In genomic region chr16:57577214-57577613, GRCh38 we compare ENCODE assay signal across 19 cellular contexts. TPM values are rescaled to one million over a fixed set of nuclear protein-coding genes. Genes with fewer than 3 reads are reported as not detected.
DNase-seq lines count a peak whose midpoint lies in the region; ATAC-seq, FAIRE-seq and TF ChIP-seq lines count a peak whose summit lies in the region.
"Had no signal": no experiment of that assay in that cellular context is flagged by ENCODE, and none has a peak within 500 bp of the region (broad histone marks: within the 10 kb centered on the region; RNA-seq: fewer than 3 reads in every experiment).

No MANE protein-coding gene starts in this region.

- H3K4me1 ChIP-seq in IMR-90 (ENCODE audit: control insufficient read depth, insufficient read depth, low read length) (no peaks in the 10 kb centered on the region), small intestine (ENCODE audit: control insufficient read depth in 2 of 2, insufficient read depth in 1 of 2, low read depth in 1 of 2, low read length in 1 of 2) (no peaks in the 10 kb centered on the region), body of pancreas (peaks cover 4% of the 10 kb centered on the region)

- no peak overlapping the region for H3K4me2 ChIP-seq in IMR-90 (ENCODE audit: low read depth, low read length)
- H3K4me2 ChIP-seq: A549 had no signal

- H3K27ac Mint-ChIP-seq in activated CD4-positive, alpha-beta T cell treated with anti-CD3 and anti-CD28 coated beads, Interleukin-2, amount 10 ng/mL, durations not matched to agents 7 days and 5 days: peak overlapping the region; percentile 97
- peak overlapping the region; percentile 90 to 91 for H3K27ac Mint-ChIP-seq in effector memory CD8-positive, alpha-beta T cell

- H3K9ac ChIP-seq in IMR-90 (ENCODE audit: low read depth, low read length): no peak overlapping the region

- H2AFZ ChIP-seq in IMR-90 (replicated peaks; ENCODE audit: low read length, poor library complexity): peak overlapping the region; percentile 21

- peaks cover 9% of the 10 kb centered on the region for H3K36me3 Mint-ChIP-seq in activated CD4-positive, alpha-beta T cell treated with anti-CD3 and anti-CD28 coated beads, Interleukin-2, amount 10 ng/mL, durations not matched to agents 7 days and 5 days (ENCODE audit: low read depth)
- H3K36me3 Mint-ChIP-seq in effector memory CD8-positive, alpha-beta T cell (ENCODE audit: insufficient read depth): peaks cover 26% of the 10 kb centered on the region
- H3K36me3 Mint-ChIP-seq: naive B cell had no signal

- WGBS in IMR-90 (ENCODE audit: extremely low coverage in 2 of 2, insufficient read length in 1 of 2), 2 experiments: 60% methylated on average over 2 of the region's 6 CpGs; no CpG with 5 or more reads in 1 of the 2 experiments
- WGBS in small intestine, 3 donors: 78 to 90% (median 81%) methylated on average over 6 of the region's 6 CpGs
- WGBS in body of pancreas, 2 donors: 63 to 69% methylated on average over 6 of the region's 6 CpGs

- peaks cover 55% of the 10 kb centered on the region for H3K4me1 Mint-ChIP-seq in activated CD4-positive, alpha-beta T cell treated with anti-CD3 and anti-CD28 coated beads, Interleukin-2, amount 10 ng/mL, durations not matched to agents 7 days and 5 days
- peaks cover 52 to 54% of the 10 kb centered on the region in 2 donors for H3K4me1 Mint-ChIP-seq in effector memory CD8-positive, alpha-beta T cell (ENCODE audit: low read depth in 2 of 2)

- no peak overlapping the region for H2BK15ac ChIP-seq in IMR-90 (ENCODE audit: low read depth, low read length)

- H3K4ac ChIP-seq in IMR-90 (ENCODE audit: low read depth, low read length): no peak overlapping the region

- no peak overlapping the region for H3K18ac ChIP-seq in IMR-90 (ENCODE audit: low read depth, low read length)

- no peak for FAIRE-seq in small intestine (lab: Jason Lieb, UNC)
- FAIRE-seq: A549, bronchial epithelial cell, urothelium cell line had no signal

- TF ChIP-seq POLR2A in IMR-90 (IDR thresholded peaks at IDR 0.05; ENCODE audit: low read depth, low read length) (no peak), body of pancreas (IDR thresholded peaks at IDR 0.05) (no peak)

- no peak overlapping the region for H2BK120ac ChIP-seq in IMR-90 (ENCODE audit: low read depth, low read length)

- no peaks in the 10 kb centered on the region for H3K9me3 ChIP-seq in IMR-90 (ENCODE audit: control insufficient read depth, insufficient read depth, low read length)
- H3K9me3 ChIP-seq in small intestine (ENCODE audit: control insufficient read depth, low read depth): no peaks in the 10 kb centered on the region
- H3K9me3 ChIP-seq in body of pancreas: no peaks in the 10 kb centered on the region
- H3K9me3 ChIP-seq: A549 had no signal

- no peak overlapping the region for H3K23ac ChIP-seq in IMR-90 (ENCODE audit: low read depth, low read length)

- H3K79me1 ChIP-seq in IMR-90 (ENCODE audit: low read depth in 1 of 2, low read length in 2 of 2): no peaks in the 10 kb centered on the region

- TF ChIP-seq CTCF in IMR-90 (conservative IDR thresholded peaks at IDR 0.05; ENCODE audit: low read depth, low read length): no peak
- TF ChIP-seq CTCF in body of pancreas (IDR thresholded peaks at IDR 0.05): no peak

- H3K27me3 ChIP-seq in IMR-90 (ENCODE audit: control insufficient read depth, insufficient read depth, low read length) (peaks cover 18% of the 10 kb centered on the region), small intestine (ENCODE audit: control insufficient read depth in 2 of 2, insufficient read depth in 2 of 2, low read length in 2 of 2) (no peaks in the 10 kb centered on the region), body of pancreas (no peaks in the 10 kb centered on the region)

- no peak overlapping the region for H2AK9ac ChIP-seq in IMR-90 (replicated peaks; ENCODE audit: low read depth, low read length, poor library complexity)

- intact Hi-C loops in IMR-90 (cut with micrococcal nuclease): loop anchor here (5.0 kb wide), 2 partner anchors 160 to 425 kb away; partner anchors contain the start of genes KATNB1, USB1 and ZNF319
- intact Hi-C loops in body of pancreas (cut with DNase I): loop anchor here (10.0 kb wide), 1 partner anchor 438 kb away; no protein-coding TSS in a partner anchor

- no peak overlapping the region for H2BK5ac ChIP-seq in IMR-90 (ENCODE audit: low read depth, low read length, poor library complexity, severe bottlenecking)

- H4K8ac ChIP-seq in IMR-90 (ENCODE audit: low read depth in 2 of 2, low read length in 2 of 2): no peak overlapping the region

- CTCF ChIA-PET in activated CD4-positive, alpha-beta T cell treated with anti-CD3 and anti-CD28 coated beads, Interleukin-2, amount 10 ng/mL, durations not matched to agents 7 days and 5 days (lab: Charles Lee): interaction anchor here (0.7 to 8.6 kb wide), 22 partner anchors 11 to 423 kb away, joined by 3 to 69 read pairs (median 8); partner anchors contain the start of genes KATNB1 and ZNF319
- CTCF ChIA-PET in IMR-90 (lab: Yijun Ruan, JAX): interaction anchor here (1.8 to 2.6 kb wide), 2 partner anchors 14 to 142 kb away, joined by 6 to 9 read pairs; no protein-coding TSS in a partner anchor

- no peak for DNase-seq in activated CD4-positive, alpha-beta T cell treated with anti-CD3 and anti-CD28 coated beads, Interleukin-2, amount 10 ng/mL, durations not matched to agents 7 days and 5 days
- DNase-seq in activated CD4-positive, alpha-beta T cell treated with anti-CD3 and anti-CD28 coated beads, Interleukin-2, amount 50 U/mL, for 4 hours: no peak
- DNase-seq in IMR-90 (no peak), small intestine (no peak), GM03348 (ENCODE audit: low spot score) (no peak), body of pancreas (no peak)
- DNase-seq in effector memory CD8-positive, alpha-beta T cell: no peak
- DNase-seq: left ventricle myocardium superior; MM.1S; naive B cell; NCI-H187 treated with DMSO at 0.1 percent for 48 hours; stimulated activated CD4-positive, alpha-beta T cell treated with anti-CD3 and anti-CD28 coated beads, Interleukin-12 subunit alpha, Interleukin-12 subunit beta, amount 100 ng/mL, for 4 hours; stimulated activated naive CD4-positive, alpha-beta T cell treated with Interleukin-2 at 50 U/mL for 16 hours had no signal

- no peak overlapping the region for H4K5ac ChIP-seq in IMR-90 (ENCODE audit: low read depth, low read length)

- TF ChIP-seq RAD21 in IMR-90 (IDR thresholded peaks at IDR 0.05; ENCODE audit: low read length): no peak

- no peak overlapping the region for H3K14ac ChIP-seq in IMR-90 (replicated peaks; ENCODE audit: low read depth, low read length)

- no peaks in the 10 kb centered on the region for H3K9me1 ChIP-seq in IMR-90 (ENCODE audit: insufficient read depth, low read length)

- H2BK20ac ChIP-seq in IMR-90 (ENCODE audit: low read depth, low read length): no peak overlapping the region

- H3K27ac ChIP-seq in IMR-90 (ENCODE audit: insufficient read depth, low read length): no peak overlapping the region
- H3K27ac ChIP-seq in small intestine (ENCODE audit: low read depth in 1 of 2, low read length in 1 of 2): peak overlapping the region; percentile 12 to 70
- H3K27ac ChIP-seq in body of pancreas: no peak overlapping the region

- H4K91ac ChIP-seq in IMR-90 (ENCODE audit: insufficient read depth, low read depth, low read length): no peak overlapping the region

- dilution Hi-C loops in IMR-90 (cut with HindIII; ENCODE audit: low sequenced_read_pairs, unreplicated experiment): no loop called here

- H3K36me3 ChIP-seq in IMR-90 (ENCODE audit: control insufficient read depth, insufficient read depth, low read length) (no peaks in the 10 kb centered on the region), small intestine (ENCODE audit: control insufficient read depth in 2 of 2, insufficient read depth in 2 of 2, low read length in 2 of 2) (no peaks in the 10 kb centered on the region), body of pancreas (replicated peaks in 1 of 2; ENCODE audit: insufficient read depth in 1 of 2, low read depth in 2 of 2) (no peaks in the 10 kb centered on the region)

- no peaks in the 10 kb centered on the region for H4K20me1 ChIP-seq in IMR-90 (ENCODE audit: insufficient read depth, low read length)

- no peaks in the 10 kb centered on the region for H3K9me3 Mint-ChIP-seq in activated CD4-positive, alpha-beta T cell treated with anti-CD3 and anti-CD28 coated beads, Interleukin-2, amount 10 ng/mL, durations not matched to agents 7 days and 5 days
- H3K9me3 Mint-ChIP-seq in effector memory CD8-positive, alpha-beta T cell: no peaks in the 10 kb centered on the region

- no TSS peak for BruUV-seq in IMR-90 (replicated peaks; lab: Mats Ljungman, UMichigan)

- H3K4me3 ChIP-seq in IMR-90 (ENCODE audit: insufficient read depth, low read depth, low read length) (no peak overlapping the region), small intestine (ENCODE audit: low read depth in 1 of 2, low read length in 2 of 2) (no peak overlapping the region), body of pancreas (no peak overlapping the region)
- H3K4me3 ChIP-seq: A549 had no signal

- POLR2A ChIA-PET in activated CD4-positive, alpha-beta T cell treated with anti-CD3 and anti-CD28 coated beads, Interleukin-2, amount 10 ng/mL, durations not matched to agents 7 days and 5 days (lab: Charles Lee): interaction anchor here (0.7 kb wide), 1 partner anchor 1046 kb away, joined by 3 read pairs; no protein-coding TSS in a partner anchor
- POLR2A ChIA-PET in IMR-90 (lab: Charles Lee; ENCODE audit: unreplicated experiment): no interaction called here

- H3K4me3 Mint-ChIP-seq in activated CD4-positive, alpha-beta T cell treated with anti-CD3 and anti-CD28 coated beads, Interleukin-2, amount 10 ng/mL, durations not matched to agents 7 days and 5 days: no peak overlapping the region
- H3K4me3 Mint-ChIP-seq in effector memory CD8-positive, alpha-beta T cell: peak overlapping the region; percentile 73 to 74
- H3K4me3 Mint-ChIP-seq: naive B cell had no signal

- peaks cover 5% of the 10 kb centered on the region for H3K27me3 Mint-ChIP-seq in activated CD4-positive, alpha-beta T cell treated with anti-CD3 and anti-CD28 coated beads, Interleukin-2, amount 10 ng/mL, durations not matched to agents 7 days and 5 days
- H3K27me3 Mint-ChIP-seq in effector memory CD8-positive, alpha-beta T cell: no peaks in the 10 kb centered on the region
- H3K27me3 Mint-ChIP-seq: naive B cell had no signal

- no peak overlapping the region for H3K56ac ChIP-seq in IMR-90 (ENCODE audit: extremely low read depth, insufficient read depth, low read length)

- no peak overlapping the region for H2AK5ac ChIP-seq in IMR-90 (ENCODE audit: low read depth, low read length)

- ATAC-seq in IMR-90 (ENCODE audit: low read depth) (no peak), HG03025 (IDR thresholded peaks at IDR 0.05; ENCODE audit: low FRiP score, unreplicated experiment) (no peak), body of pancreas (no peak)
- no peak for ATAC-seq in effector memory CD8-positive, alpha-beta T cell (replicated peaks)

- in situ Hi-C loops in IMR-90 (cut with MboI; ENCODE audit: low sequenced_read_pairs): no loop called here

RNA-seq across cellular contexts. Expression of gene ADGRG5, which starts 34.8 kb away (rescaled TPM):
- 1 to 10 TPM; 5.9 to 6.6 TPM for total RNA-seq in activated CD4-positive, alpha-beta T cell treated with anti-CD3 and anti-CD28 coated beads, Interleukin-2, amount 10 ng/mL, durations not matched to agents 7 days and 5 days
- total RNA-seq in IMR-90 (2012; rRNA removed) (not detected in 2 replicates), body of pancreas (under 1 TPM; 0.78 to 0.99 TPM)
- polyA plus RNA-seq in IMR-90 (2012; rRNA removed) (not detected in 2 replicates), small intestine (1 to 10 TPM; 2.4 to 3.9 (median 3.4) TPM)
- 0.02 TPM in 1 of 2 replicates, not detected in the other for polyA plus RNA-seq in IMR-90 (2012; cell fraction: cytosol; rRNA removed)
- polyA plus RNA-seq in IMR-90 (2012; cell fraction: nucleus; rRNA removed; ENCODE audit: low replicate concordance): 0.04 TPM in 1 of 2 replicates, not detected in the other
- total RNA-seq: bronchial epithelial cell, dermis microvascular lymphatic vessel endothelial cell, left ventricle myocardium superior, NCI-H460 had no signal

RNA-seq across cellular contexts. Expression of gene CCDC102A, which starts 40.8 kb away (rescaled TPM):
- total RNA-seq in activated CD4-positive, alpha-beta T cell treated with anti-CD3 and anti-CD28 coated beads, Interleukin-2, amount 10 ng/mL, durations not matched to agents 7 days and 5 days: 10 to 100 TPM in 1 of 2 experiments, 1 to 10 TPM in 1; 8.1 to 10.5 TPM
- total RNA-seq in IMR-90 (2012; rRNA removed) (5.4 and 5.6 TPM in 2 replicates), body of pancreas (10 to 100 TPM; 10.6 to 22.4 TPM)
- polyA plus RNA-seq in IMR-90 (2012; rRNA removed) (8.5 and 11.4 TPM in 2 replicates), small intestine (1 to 10 TPM; 1.1 to 2.8 (median 1.6) TPM)
- polyA plus RNA-seq in IMR-90 (2012; cell fraction: cytosol; rRNA removed): 20.6 and 24.3 TPM in 2 replicates
- polyA plus RNA-seq in IMR-90 (2012; cell fraction: nucleus; rRNA removed; ENCODE audit: low replicate concordance): 9.6 and 18.3 TPM in 2 replicates

RNA-seq across cellular contexts. Expression of gene ADGRG1, which starts 51.2 kb away (rescaled TPM):
- 1 to 10 TPM; 2.2 to 2.9 TPM for total RNA-seq in activated CD4-positive, alpha-beta T cell treated with anti-CD3 and anti-CD28 coated beads, Interleukin-2, amount 10 ng/mL, durations not matched to agents 7 days and 5 days
- total RNA-seq in IMR-90 (2012; rRNA removed): 0.83 and 0.90 TPM in 2 replicates
- 7.0 and 8.4 TPM in 2 replicates for polyA plus RNA-seq in IMR-90 (2012; rRNA removed)
- polyA plus RNA-seq in IMR-90 (2012; cell fraction: cytosol; rRNA removed): 7.1 and 9.4 TPM in 2 replicates
- 7.6 and 14.1 TPM in 2 replicates for polyA plus RNA-seq in IMR-90 (2012; cell fraction: nucleus; rRNA removed; ENCODE audit: low replicate concordance)
- polyA plus RNA-seq in small intestine: 10 to 100 TPM in 1 of 3 donors, 1 to 10 TPM in 2; 4.1 to 47.8 (median 4.2) TPM
- total RNA-seq in body of pancreas: 10 to 100 TPM; 53.7 to 61.6 TPM

Comparison
In these comparisons a context has a peak if more than half of its experiments do, and no peak if none do; other contexts are left out.
1. H3K27ac ChIP-seq: peak in small intestine (2 of 2); none in IMR-90 (single experiment) and body of pancreas (0 of 4).
2. RNA of gene ADGRG1, which starts 51.2 kb away (total RNA-seq): 53.7 to 61.6 TPM in body of pancreas; 2.2 to 2.9 TPM in activated CD4-positive, alpha-beta T cell treated with anti-CD3 and anti-CD28 coated beads, Interleukin-2, amount 10 ng/mL, durations not matched to agents 7 days and 5 days and 0.83 to 0.90 TPM in IMR-90; every median in the first group is over 10 times any median in the second.